Comparison of ENCODE assay signal across 12 cellular contexts in genomic region chr3:56684029-56684428, GRCh38. TPM values are rescaled to one million over a fixed set of nuclear protein-coding genes. Genes with fewer than 3 reads are reported as not detected.
A peak's percentile ranks its signal among the peaks of the same experiment; 100 is the strongest.
DNase-seq lines count a peak whose midpoint lies in the region; ATAC-seq and TF ChIP-seq lines count a peak whose summit lies in the region.
"Had no signal": no experiment of that assay in that cellular context is flagged by ENCODE, and none has a peak within 500 bp of the region (broad histone marks: within the 10 kb centered on the region; RNA-seq: fewer than 3 reads in every experiment).

No MANE protein-coding gene starts in this region.

- peak overlapping the region; percentile 96 to 99 for H3K4me3 Mint-ChIP-seq in activated T-cell treated with anti-CD3 and anti-CD28 coated beads, Interleukin-2, amount 50 U/mL, for 72 hours
- H3K4me3 Mint-ChIP-seq in chondrocyte (ENCODE audit: unreplicated experiment), result peak overlapping the region; percentile 67
- peak overlapping the region; percentile 70 for H3K4me3 Mint-ChIP-seq in progenitor cell of endocrine pancreas (ENCODE audit: low read depth)

- H3K27ac Mint-ChIP-seq in activated T-cell treated with anti-CD3 and anti-CD28 coated beads, Interleukin-2, amount 50 U/mL, for 72 hours, result peak overlapping the region; percentile 82
- H3K27ac Mint-ChIP-seq in chondrocyte (ENCODE audit: unreplicated experiment), result no peak overlapping the region
- peak overlapping the region; percentile 88 for H3K27ac Mint-ChIP-seq in progenitor cell of endocrine pancreas

- no peaks in the 10 kb centered on the region for H3K9me3 Mint-ChIP-seq in activated T-cell treated with anti-CD3 and anti-CD28 coated beads, Interleukin-2, amount 50 U/mL, for 72 hours
- H3K9me3 Mint-ChIP-seq in chondrocyte (ENCODE audit: low read depth), result no peaks in the 10 kb centered on the region
- H3K9me3 Mint-ChIP-seq in progenitor cell of endocrine pancreas (ENCODE audit: low read depth), result peaks cover 9% of the 10 kb centered on the region

- peaks cover 4 to 17% of the 10 kb centered on the region in 2 donors for H3K36me3 Mint-ChIP-seq in activated T-cell treated with anti-CD3 and anti-CD28 coated beads, Interleukin-2, amount 50 U/mL, for 72 hours (ENCODE audit: insufficient read depth in 2 of 2)
- H3K36me3 Mint-ChIP-seq in chondrocyte (ENCODE audit: low read depth) (peaks cover 2% of the 10 kb centered on the region), progenitor cell of endocrine pancreas (ENCODE audit: insufficient read depth) (peaks cover 22% of the 10 kb centered on the region)

- no peaks in the 10 kb centered on the region for H3K27me3 Mint-ChIP-seq in activated T-cell treated with anti-CD3 and anti-CD28 coated beads, Interleukin-2, amount 50 U/mL, for 72 hours (ENCODE audit: low read depth)
- H3K27me3 Mint-ChIP-seq in chondrocyte (ENCODE audit: low read depth) (no peaks in the 10 kb centered on the region), progenitor cell of endocrine pancreas (no peaks in the 10 kb centered on the region)

- peaks cover 28% of the 10 kb centered on the region for H3K4me1 Mint-ChIP-seq in activated T-cell treated with anti-CD3 and anti-CD28 coated beads, Interleukin-2, amount 50 U/mL, for 72 hours (ENCODE audit: low read depth)
- peaks cover 29% of the 10 kb centered on the region for H3K4me1 Mint-ChIP-seq in chondrocyte (ENCODE audit: low read depth)
- H3K4me1 Mint-ChIP-seq in progenitor cell of endocrine pancreas (ENCODE audit: low read depth), result peaks cover 13% of the 10 kb centered on the region

- TF ChIP-seq CTCF in LNCaP clone FGC (IDR thresholded peaks at IDR 0.05; ENCODE audit: control insufficient read depth, extremely low read depth, insufficient read depth), result no peak
- TF ChIP-seq CTCF in chondrocyte (IDR thresholded peaks at IDR 0.05), result no peak
- TF ChIP-seq CTCF in progenitor cell of endocrine pancreas (IDR thresholded peaks at IDR 0.05; ENCODE audit: unreplicated experiment), result no peak

- no peak for DNase-seq in activated T-cell treated with anti-CD3 and anti-CD28 coated beads, Interleukin-2, amount 50 U/mL, for 72 hours
- no peak for DNase-seq in activated T-cell treated with anti-CD3 and anti-CD28 coated beads, Interleukin-2, amount 50 U/mL, for 1 hour
- DNase-seq in LNCaP clone FGC (ENCODE audit: low read depth) (peak; percentile 87), chondrocyte (ENCODE audit: low spot score) (no peak), progenitor cell of endocrine pancreas (ENCODE audit: low spot score, unreplicated experiment) (no peak), NCI-H226 (no peak), mucosa of gallbladder (ENCODE audit: low spot score) (no peak), DMS114 treated with DMSO at 0.1 percent for 48 hours (lab: John Stamatoyannopoulos, UW; ENCODE audit: unreplicated experiment) (no peak)
- DNase-seq: activated effector memory CD4-positive, alpha-beta T cell treated with Interleukin-2 at 50 U/mL for 16 hours; effector CD8-positive, alpha-beta T cell; NCI-H2081; transverse colon had no signal

- ATAC-seq in activated T-cell treated with anti-CD3 and anti-CD28 coated beads, Interleukin-2, amount 50 U/mL, for 72 hours (replicated peaks in 1 of 2), result no peak

- no peak overlapping the region for H3K4me3 ChIP-seq in LNCaP clone FGC (ENCODE audit: low read depth, low read length)

RNA-seq across cellular contexts. Expression of gene TASOR, which starts 1.0 kb away (rescaled TPM):
- total RNA-seq in activated T-cell treated with anti-CD3 and anti-CD28 coated beads, Interleukin-2, amount 50 U/mL, for 72 hours, result 10 to 100 TPM; 82.6 to 91.8 TPM
- total RNA-seq in chondrocyte, result 51.5 to 62.5 TPM (median 51.7 TPM) in 3 replicates
- total RNA-seq in progenitor cell of endocrine pancreas, result 64.2 and 67.6 TPM in 2 replicates
- 58.4 TPM for total RNA-seq in mucosa of gallbladder
